Comparison of ENCODE assay signal across 14 cellular contexts in the genomic region with DNA sequence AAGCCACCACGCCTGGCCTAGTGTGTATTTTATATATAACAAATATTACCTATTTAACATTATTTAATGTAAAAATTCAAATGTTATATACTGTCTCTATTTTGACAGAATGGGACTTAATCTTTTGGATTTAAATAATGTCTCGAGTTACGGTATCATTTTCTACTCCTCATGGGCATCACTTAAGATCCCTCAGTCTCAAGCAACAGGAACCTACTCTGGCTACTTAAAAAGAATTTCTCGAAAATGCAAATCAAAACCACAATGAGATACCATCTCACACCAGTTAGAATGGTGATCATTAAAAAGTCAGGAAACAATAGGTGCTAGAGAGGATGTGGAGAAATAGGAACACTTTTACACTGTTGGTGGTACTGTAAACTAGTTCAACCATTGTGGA. TPM values are rescaled to one million over a fixed set of nuclear protein-coding genes. Genes with fewer than 3 reads are reported as not detected.
"Had no signal": no experiment of that assay in that cellular context is flagged by ENCODE, and none has a peak within 500 bp of the region (broad histone marks: within the 10 kb centered on the region; RNA-seq: fewer than 3 reads in every experiment).

No MANE protein-coding gene starts in this region.

RNA-seq across cellular contexts. Expression of gene KPNA7, which starts 44.2 kb away (rescaled TPM):
- total RNA-seq: activated naive CD8-positive, alpha-beta T cell treated with anti-CD3 and anti-CD28 coated beads for 36 hours; activated naive CD8-positive, alpha-beta T cell treated with anti-CD3 and anti-CD28 coated beads, Interleukin-2, amount 10 ng/mL, durations not matched to agents 7 days and 5 days; activated T-cell treated with anti-CD3 and anti-CD28 coated beads, Interleukin-2, amount 50 U/mL, for 4 hours; activated T-helper 1 cell treated with anti-CD3 and anti-CD28 coated beads, Interleukin-12 subunit alpha, Interleukin-12 subunit beta, Interleukin-2, Interleukin-4 antibody, amounts not matched to agents 30 ng/mL and 10 ng/mL and 1 ng/mL, durations not matched to agents 14 hours and 24 hours and 36 hours; activated T-helper 17 cell treated with anti-CD3 and anti-CD28 coated beads, Interleukin-2, amount 50 U/mL, for 72 hours; activated T-helper 2 cell treated with anti-CD3 and anti-CD28 coated beads, Interferon-gamma antibody, Interleukin-2, Interleukin-4, amounts not matched to agents 10 μg/mL and 5 μg/mL and 100 μg/mL, durations not matched to agents 14 hours and 24 hours and 36 hours; adrenal gland; aorta; ascending aorta; astrocyte; cardiac muscle cell; cardiac septum; cerebellum; chondrocyte had no signal
- polyA plus RNA-seq: aorta, cardiac muscle cell had no signal
